ENCODE assay signal across 1 cellular context in the genomic region with DNA sequence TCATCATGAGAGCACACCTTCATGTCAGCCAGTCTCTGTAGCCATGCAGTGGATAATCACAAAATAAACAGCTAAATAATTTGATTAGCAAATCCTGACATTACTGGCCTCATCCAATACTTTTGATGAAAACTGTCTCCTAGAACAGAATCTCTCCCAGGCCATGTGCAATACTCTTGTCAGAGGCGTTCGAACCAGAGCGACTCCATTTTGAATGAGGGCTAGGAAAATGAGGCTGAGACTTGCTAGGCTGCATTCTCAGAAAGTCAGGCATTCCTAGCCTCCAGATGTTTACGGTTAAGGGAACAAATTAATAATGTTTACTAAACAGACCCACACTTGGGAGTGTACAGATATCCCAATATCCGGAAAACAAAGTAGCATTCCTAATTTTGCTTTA.
TF ChIP-seq lines count a peak whose summit lies in the region.

No MANE protein-coding gene starts in this region.

TF ChIP-seq in SK-N-SH treated with all-trans-retinoic acid at 6 μM for 48 hours, 23 proteins besides CTCF, POLR2A, EP300 and RAD21 (continued from another document):
- TF ChIP-seq, protein P1, sequence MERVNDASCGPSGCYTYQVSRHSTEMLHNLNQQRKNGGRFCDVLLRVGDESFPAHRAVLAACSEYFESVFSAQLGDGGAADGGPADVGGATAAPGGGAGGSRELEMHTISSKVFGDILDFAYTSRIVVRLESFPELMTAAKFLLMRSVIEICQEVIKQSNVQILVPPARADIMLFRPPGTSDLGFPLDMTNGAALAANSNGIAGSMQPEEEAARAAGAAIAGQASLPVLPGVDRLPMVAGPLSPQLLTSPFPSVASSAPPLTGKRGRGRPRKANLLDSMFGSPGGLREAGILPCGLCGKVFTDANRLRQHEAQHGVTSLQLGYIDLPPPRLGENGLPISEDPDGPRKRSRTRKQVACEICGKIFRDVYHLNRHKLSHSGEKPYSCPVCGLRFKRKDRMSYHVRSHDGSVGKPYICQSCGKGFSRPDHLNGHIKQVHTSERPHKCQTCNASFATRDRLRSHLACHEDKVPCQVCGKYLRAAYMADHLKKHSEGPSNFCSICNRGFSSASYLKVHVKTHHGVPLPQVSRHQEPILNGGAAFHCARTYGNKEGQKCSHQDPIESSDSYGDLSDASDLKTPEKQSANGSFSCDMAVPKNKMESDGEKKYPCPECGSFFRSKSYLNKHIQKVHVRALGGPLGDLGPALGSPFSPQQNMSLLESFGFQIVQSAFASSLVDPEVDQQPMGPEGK (CRISPR knock-in tag; IDR thresholded peaks at IDR 0.05; ENCODE audit: borderline replicate concordance): no peak
- TF ChIP-seq GLIS3 (CRISPR knock-in tag; IDR thresholded peaks at IDR 0.05): no peak
